Comparison of ENCODE assay signal across 13 cellular contexts in genomic region chr12:107243316-107243715, GRCh38.
"Had no signal": no experiment of that assay in that cellular context is flagged by ENCODE, and none has a peak within 500 bp of the region (broad histone marks: within the 10 kb centered on the region; RNA-seq: fewer than 3 reads in every experiment).

No MANE protein-coding gene starts in this region.

- ATAC-seq: activated T-cell treated with anti-CD3 and anti-CD28 coated beads, Interleukin-2, amount 50 U/mL, for 72 hours; esophagus mucosa had no signal

- H3K9me3 Mint-ChIP-seq: activated CD4-positive, alpha-beta memory T cell treated with anti-CD3 and anti-CD28 coated beads, Interleukin-2, amount 10 ng/mL, durations not matched to agents 7 days and 5 days; activated T-cell treated with anti-CD3 and anti-CD28 coated beads, Interleukin-2, amount 50 U/mL, for 72 hours had no signal

- H3K27ac ChIP-seq: ascending aorta, dorsolateral prefrontal cortex, right atrium auricular region, stomach, thoracic aorta had no signal

- H3K4me3 ChIP-seq: ascending aorta, dorsolateral prefrontal cortex, right atrium auricular region, stomach, thoracic aorta had no signal

- H3K27ac Mint-ChIP-seq: activated CD4-positive, alpha-beta memory T cell treated with anti-CD3 and anti-CD28 coated beads, Interleukin-2, amount 10 ng/mL, durations not matched to agents 7 days and 5 days; activated T-cell treated with anti-CD3 and anti-CD28 coated beads, Interleukin-2, amount 50 U/mL, for 72 hours had no signal

- H3K4me1 ChIP-seq: ascending aorta, right atrium auricular region had no signal

- H3K4me3 Mint-ChIP-seq: activated CD4-positive, alpha-beta memory T cell treated with anti-CD3 and anti-CD28 coated beads, Interleukin-2, amount 10 ng/mL, durations not matched to agents 7 days and 5 days; activated T-cell treated with anti-CD3 and anti-CD28 coated beads, Interleukin-2, amount 50 U/mL, for 72 hours had no signal

- FAIRE-seq: endometrium, small intestine had no signal

- DNase-seq: activated CD4-positive, alpha-beta memory T cell treated with anti-CD3 and anti-CD28 coated beads, Interleukin-2, amount 10 ng/mL, durations not matched to agents 7 days and 5 days; activated gamma-delta T cell treated with Interleukin-2 at 50 U/mL for 16 hours; activated T-cell treated with anti-CD3 and anti-CD28 coated beads, Interleukin-2, amount 50 U/mL, for 72 hours; dorsolateral prefrontal cortex; hypothalamus; kidney glomerular epithelial cell; small intestine; stomach had no signal

- H3K27me3 ChIP-seq: ascending aorta, right atrium auricular region had no signal

- H3K36me3 ChIP-seq: ascending aorta, right atrium auricular region, stomach, thoracic aorta had no signal

- H3K9me3 ChIP-seq: ascending aorta, right atrium auricular region, stomach, thoracic aorta had no signal

- H3K4me1 Mint-ChIP-seq: activated CD4-positive, alpha-beta memory T cell treated with anti-CD3 and anti-CD28 coated beads, Interleukin-2, amount 10 ng/mL, durations not matched to agents 7 days and 5 days had no signal
